In genomic region chr1:3490046-3490745, GRCh38 we compare ENCODE assay signal across 21 cellular contexts. TPM values are rescaled to one million over a fixed set of nuclear protein-coding genes. Genes with fewer than 3 reads are reported as not detected.
DNase-seq lines count a peak whose midpoint lies in the region; ATAC-seq and TF ChIP-seq lines count a peak whose summit lies in the region.
"Had no signal": no experiment of that assay in that cellular context is flagged by ENCODE, and none has a peak within 500 bp of the region (broad histone marks: within the 10 kb centered on the region; RNA-seq: fewer than 3 reads in every experiment).

No MANE protein-coding gene starts in this region.

- no peaks in the 10 kb centered on the region for H3K27me3 ChIP-seq in parathyroid adenoma (ENCODE audit: control insufficient read depth, insufficient read depth, low read length)
- H3K27me3 ChIP-seq: BE2C, BLaER1 had no signal

- POLR2A ChIA-PET in HEK293 (lab: Yijun Ruan, JAX), result interaction anchor here (1.2 kb wide), 1 partner anchor 129 kb away, joined by 6 read pairs; no protein-coding TSS in a partner anchor

- TF ChIP-seq CTCF in HEK293 (tag by site-specific recombination; IDR thresholded peaks at IDR 0.05) (no peak), parathyroid adenoma (IDR thresholded peaks at IDR 0.05) (no peak)

- no peak overlapping the region for H3K9ac ChIP-seq in parathyroid adenoma
- H3K9ac ChIP-seq: BLaER1 had no signal

- H3K4me2 ChIP-seq in parathyroid adenoma (ENCODE audit: low read length), result no peak overlapping the region

- no peak overlapping the region for H3K4me3 ChIP-seq in HEK293 (ENCODE audit: low read depth, low read length)
- no peak overlapping the region for H3K4me3 ChIP-seq in parathyroid adenoma (ENCODE audit: low read depth, low read length)
- H3K4me3 ChIP-seq: BLaER1, GM12878 had no signal

- intact Hi-C loops in left colon (cut with DNase I, micrococcal nuclease), result loop anchor here in 1 of 2 donors (5.0 kb wide), 1 partner anchor 132 kb away; no protein-coding TSS in a partner anchor

- no peaks in the 10 kb centered on the region for H3K79me2 ChIP-seq in parathyroid adenoma

- DNase-seq in left colon, result no peak
- no peak for DNase-seq in activated CD4-positive, alpha-beta T cell treated with anti-CD3 and anti-CD28 coated beads for 1 hour
- DNase-seq in stimulated activated CD4-positive, alpha-beta T cell treated with anti-CD3 and anti-CD28 coated beads, Interleukin-4, amount 100 ng/mL, for 4 hours, result no peak
- DNase-seq: 8988T; ACHN; BE2C; CD4-positive, alpha-beta memory T cell; CD8-positive, alpha-beta memory T cell; COR-L47; DMS 273 treated with DMSO at 0.1 percent for 48 hours; DMS153; DMS53; DMS79; DND-41; EL; GDM1 had no signal

- H3K9me3 ChIP-seq in HEK293 (ENCODE audit: control insufficient read depth, insufficient read depth, low read depth, low read length), result no peaks in the 10 kb centered on the region
- peaks cover 2% of the 10 kb centered on the region for H3K9me3 ChIP-seq in parathyroid adenoma (ENCODE audit: control insufficient read depth, low read length)
- H3K9me3 ChIP-seq: BE2C had no signal

- H3K36me3 ChIP-seq in HEK293 (ENCODE audit: control insufficient read depth in 2 of 2, insufficient read depth in 1 of 2, low read length in 2 of 2), result no peaks in the 10 kb centered on the region
- no peaks in the 10 kb centered on the region for H3K36me3 ChIP-seq in parathyroid adenoma (ENCODE audit: control insufficient read depth, insufficient read depth, low read length)
- H3K36me3 ChIP-seq: BE2C had no signal

- H3K4me1 ChIP-seq in HEK293 (ENCODE audit: control insufficient read depth, insufficient read depth, low read length), result no peaks in the 10 kb centered on the region
- H3K4me1 ChIP-seq in parathyroid adenoma, result peaks cover 16% of the 10 kb centered on the region
- H3K4me1 ChIP-seq: BE2C had no signal

- peak; percentile 15 for ATAC-seq in left colon

- CTCF ChIA-PET in HEK293 (lab: Yijun Ruan, JAX), result interaction anchor here (0.5 to 2.1 kb wide), 16 partner anchors 8 to 772 kb away, joined by 3 to 32 read pairs (median 6); no protein-coding TSS in a partner anchor

- no peak overlapping the region for H2AFZ ChIP-seq in parathyroid adenoma

- H3K27ac ChIP-seq in HEK293 (ENCODE audit: extremely low read depth, low read depth, low read length), result no peak overlapping the region
- H3K27ac ChIP-seq in parathyroid adenoma, result peak overlapping the region; percentile 56
- H3K27ac ChIP-seq: BLaER1 had no signal

TF ChIP-seq in HEK293, 187 proteins besides CTCF, POLR2A, EP300 and RAD21:
- TF ChIP-seq SCRT2 (tag by site-specific recombination; IDR thresholded peaks at IDR 0.05) (peak; percentile 80), SCRT1 (tag by site-specific recombination; IDR thresholded peaks at IDR 0.05; ENCODE audit: borderline replicate concordance) (peak; percentile 45; the same call in 1 of the 2 replicates)
- TF ChIP-seq, protein P1, sequence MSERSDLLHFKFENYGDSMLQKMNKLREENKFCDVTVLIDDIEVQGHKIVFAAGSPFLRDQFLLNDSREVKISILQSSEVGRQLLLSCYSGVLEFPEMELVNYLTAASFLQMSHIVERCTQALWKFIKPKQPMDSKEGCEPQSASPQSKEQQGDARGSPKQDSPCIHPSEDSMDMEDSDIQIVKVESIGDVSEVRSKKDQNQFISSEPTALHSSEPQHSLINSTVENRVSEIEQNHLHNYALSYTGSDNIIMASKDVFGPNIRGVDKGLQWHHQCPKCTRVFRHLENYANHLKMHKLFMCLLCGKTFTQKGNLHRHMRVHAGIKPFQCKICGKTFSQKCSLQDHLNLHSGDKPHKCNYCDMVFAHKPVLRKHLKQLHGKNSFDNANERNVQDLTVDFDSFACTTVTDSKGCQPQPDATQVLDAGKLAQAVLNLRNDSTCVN (tag by site-specific recombination; optimal IDR thresholded peaks at IDR 0.05), result no peak

RNA-seq across cellular contexts. Expression of gene ARHGEF16, which starts 35.7 kb away (rescaled TPM):
- total RNA-seq in left colon, result 100 to 1,000 TPM in 1 of 2 donors, 10 to 100 TPM in 1; 92.4 to 113 TPM
- total RNA-seq: CD4-positive, CD25-positive, alpha-beta regulatory T cell; CD8-positive, alpha-beta memory T cell; GM12878 had no signal
